12 cellular contexts compared by ENCODE assay signal in the genomic region with DNA sequence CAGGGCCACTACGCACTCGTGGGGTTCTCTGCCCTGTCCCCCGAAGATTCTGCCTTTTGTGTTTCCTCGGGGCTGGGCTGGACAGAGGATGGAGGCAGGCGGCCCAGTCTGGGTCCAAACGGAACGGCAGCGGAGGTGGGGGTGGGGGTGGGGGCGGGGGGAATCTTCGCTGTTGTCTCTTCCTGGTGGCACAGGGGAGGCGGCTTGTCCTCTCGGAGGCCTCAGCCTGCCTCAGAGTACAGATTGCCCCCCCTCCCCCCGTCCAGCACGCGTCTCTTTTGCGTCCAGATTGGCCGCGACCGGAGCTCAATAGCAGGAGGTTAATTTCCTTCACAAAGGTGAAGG. TPM values are rescaled to one million over a fixed set of nuclear protein-coding genes. Genes with fewer than 3 reads are reported as not detected.
DNase-seq lines count a peak whose midpoint lies in the region; ATAC-seq and TF ChIP-seq lines count a peak whose summit lies in the region.
"Had no signal": no experiment of that assay in that cellular context is flagged by ENCODE, and none has a peak within 500 bp of the region (broad histone marks: within the 10 kb centered on the region; RNA-seq: fewer than 3 reads in every experiment).

No MANE protein-coding gene starts in this region.

- H3K27me3 Mint-ChIP-seq in glutamatergic neuron (ENCODE audit: unreplicated experiment): peaks cover 40% of the 10 kb centered on the region

- ATAC-seq in heart right ventricle: no peak
- ATAC-seq: pancreas, Right ventricle myocardium inferior had no signal

- peak overlapping the region in 1 of 10 donors; percentile 4 for H3K4me3 ChIP-seq in heart right ventricle

- H3K27ac ChIP-seq in heart right ventricle: no peak overlapping the region
- H3K27ac ChIP-seq: pancreas had no signal

- peaks cover 24% of the 10 kb centered on the region for H3K4me1 Mint-ChIP-seq in glutamatergic neuron (ENCODE audit: low read depth, unreplicated experiment)

- no peaks in the 10 kb centered on the region for H3K36me3 ChIP-seq in heart right ventricle
- H3K36me3 ChIP-seq: pancreas had no signal

- H3K27ac Mint-ChIP-seq in glutamatergic neuron (ENCODE audit: unreplicated experiment): peak overlapping the region; percentile 98

- no peaks in the 10 kb centered on the region for H3K9me3 ChIP-seq in heart right ventricle
- H3K9me3 ChIP-seq: pancreas had no signal

- TF ChIP-seq CTCF in glutamatergic neuron (IDR thresholded peaks at IDR 0.05; ENCODE audit: partially characterized antibody, unreplicated experiment) (no peak), heart right ventricle (IDR thresholded peaks at IDR 0.05) (no peak)

- intact Hi-C loops in heart right ventricle (cut with DNase I): loop anchor here in 1 of 10 donors (10.0 kb wide), 1 partner anchor 198 kb away; no protein-coding TSS in a partner anchor

- H3K36me3 Mint-ChIP-seq in glutamatergic neuron (ENCODE audit: unreplicated experiment): peaks cover 16% of the 10 kb centered on the region

- DNase-seq in 8988T (peak; percentile 26), DMS153 treated with DMSO at 0.1 percent for 48 hours (lab: John Stamatoyannopoulos, UW; ENCODE audit: unreplicated experiment) (peak; percentile 37), NCI-H748 (lab: John Stamatoyannopoulos, UW; ENCODE audit: unreplicated experiment) (peak; percentile 98), glutamatergic neuron (no peak), H4 (ENCODE audit: low spot score) (no peak), heart right ventricle (no peak), retina (no peak), T1000 (lab: John Stamatoyannopoulos, UW) (no peak)
- DNase-seq: activated CD4-positive, alpha-beta T cell treated with anti-CD3 and anti-CD28 coated beads, Interleukin-2, amount 50 U/mL, for 1 hour; MV-4-11; pancreas had no signal

- WGBS in heart right ventricle, 2 donors: 2 to 5% methylated on average over 19 of the region's 19 CpGs

- peaks cover 44 to 99% (median 88%) of the 10 kb centered on the region in 7 donors for H3K27me3 ChIP-seq in heart right ventricle

- peaks cover 44% of the 10 kb centered on the region for H3K9me3 Mint-ChIP-seq in glutamatergic neuron (ENCODE audit: unreplicated experiment)

- peaks cover 3 to 41% (median 25%) of the 10 kb centered on the region in 9 donors for H3K4me1 ChIP-seq in heart right ventricle

- peak overlapping the region; percentile 93 for H3K4me3 Mint-ChIP-seq in glutamatergic neuron (ENCODE audit: unreplicated experiment)

RNA-seq across cellular contexts. Expression of a gene that starts 1.4 kb away (rescaled TPM):
- 332 TPM for total RNA-seq in glutamatergic neuron (ENCODE audit: unreplicated experiment)
- total RNA-seq in H4 (2014; rRNA removed; shearing (Covaris generic)): 0.14 and 0.18 TPM in 2 replicates
- under 1 TPM in 1 of 10 donors, not detected in 9; 0.09 TPM for total RNA-seq in heart right ventricle
- under 1 TPM; 0.01 to 0.07 TPM for polyA plus RNA-seq in heart right ventricle
- total RNA-seq: Right ventricle myocardium inferior had no signal

Comparison
In these comparisons a context has a peak if more than half of its experiments do, and no peak if none do; other contexts are left out.
1. DNase-seq: peak in 8988T (single experiment), DMS153 treated with DMSO at 0.1 percent for 48 hours (single experiment) and NCI-H748 (single experiment); none in glutamatergic neuron (single experiment), H4 (single experiment), heart right ventricle (0 of 2), retina (single experiment) and T1000 (single experiment).
2. RNA of a gene that starts 1.4 kb away (total RNA-seq): 332 TPM in glutamatergic neuron (single experiment); 0.14 to 0.18 TPM in H4 and 0.09 TPM in heart right ventricle; every median in the first group is over 100 times any median in the second.